11 cellular contexts compared by ENCODE assay signal in genomic region chr16:69182730-69183416, GRCh38. TPM values are rescaled to one million over a fixed set of nuclear protein-coding genes. Genes with fewer than 3 reads are reported as not detected.
DNase-seq lines count a peak whose midpoint lies in the region; TF ChIP-seq lines count a peak whose summit lies in the region.
"Had no signal": no experiment of that assay in that cellular context is flagged by ENCODE, and none has a peak within 500 bp of the region (broad histone marks: within the 10 kb centered on the region; RNA-seq: fewer than 3 reads in every experiment).

No MANE protein-coding gene starts in this region.

- H3K79me2 ChIP-seq in PC-9 (ENCODE audit: low read depth) = no peaks in the 10 kb centered on the region

- no peaks in the 10 kb centered on the region for H4K20me1 ChIP-seq in PC-9 (ENCODE audit: insufficient read depth)

- no peak overlapping the region for H3K4me2 ChIP-seq in PC-9

- 28% methylated on average over 10 of the region's 10 CpGs for WGBS in esophagus muscularis mucosa
- 74% methylated on average over 10 of the region's 10 CpGs for WGBS in thymus

- H3K9me2 ChIP-seq in PC-9 (ENCODE audit: insufficient read depth) = no peaks in the 10 kb centered on the region

- H2AFZ ChIP-seq in PC-9 = no peak overlapping the region

- H3K4me3 ChIP-seq in esophagus muscularis mucosa = no peak overlapping the region
- no peak overlapping the region for H3K4me3 ChIP-seq in thymus (ENCODE audit: low read length)
- no peak overlapping the region for H3K4me3 ChIP-seq in PC-9
- H3K4me3 ChIP-seq: ovary had no signal

- DNase-seq in NCI-H345 (lab: John Stamatoyannopoulos, UW) (peak; percentile 4), NCI-H345 treated with DMSO at 0.1 percent for 48 hours (lab: John Stamatoyannopoulos, UW; ENCODE audit: unreplicated experiment) (no peak), NCI-H510A treated with DMSO at 0.1 percent for 48 hours (lab: John Stamatoyannopoulos, UW) (peak; percentile 26), esophagus muscularis mucosa (ENCODE audit: extremely low spot score) (no peak), PC-9 (no peak), A172 (ENCODE audit: low spot score) (no peak), glomerular visceral epithelial cell (ENCODE audit: extremely low spot score) (no peak)
- DNase-seq: ACHN, NCI-H2029 treated with DMSO at 0.1 percent for 48 hours had no signal

- H3K27me3 ChIP-seq in esophagus muscularis mucosa = no peaks in the 10 kb centered on the region
- no peaks in the 10 kb centered on the region for H3K27me3 ChIP-seq in thymus (ENCODE audit: control insufficient read depth, insufficient read depth)
- no peaks in the 10 kb centered on the region for H3K27me3 ChIP-seq in PC-9 (ENCODE audit: insufficient read depth, low read depth)
- H3K27me3 ChIP-seq: ovary had no signal

- H3K36me3 ChIP-seq in esophagus muscularis mucosa = no peaks in the 10 kb centered on the region
- no peaks in the 10 kb centered on the region for H3K36me3 ChIP-seq in thymus (ENCODE audit: control insufficient read depth, insufficient read depth)
- no peaks in the 10 kb centered on the region for H3K36me3 ChIP-seq in PC-9 (ENCODE audit: low read depth)
- H3K36me3 ChIP-seq: ovary had no signal

- H3K9me3 ChIP-seq in esophagus muscularis mucosa = no peaks in the 10 kb centered on the region
- no peaks in the 10 kb centered on the region for H3K9me3 ChIP-seq in thymus (ENCODE audit: control insufficient read depth)
- no peaks in the 10 kb centered on the region for H3K9me3 ChIP-seq in PC-9 (ENCODE audit: insufficient read depth, low read depth)
- H3K9me3 ChIP-seq: ovary had no signal

- no peak for TF ChIP-seq POLR2A in esophagus muscularis mucosa (IDR thresholded peaks at IDR 0.05; ENCODE audit: low read depth)

- POLR2A ChIA-PET in PC-9 (lab: Charles Lee; ENCODE audit: unreplicated experiment) = no interaction called here

- peaks cover 38% of the 10 kb centered on the region for H3F3A ChIP-seq in PC-9 (ENCODE audit: insufficient read depth, low read depth)

- TF ChIP-seq CTCF in esophagus muscularis mucosa (IDR thresholded peaks at IDR 0.05) (no peak), PC-9 (conservative IDR thresholded peaks at IDR 0.05) (no peak)

- H3K27ac ChIP-seq in esophagus muscularis mucosa (replicated peaks in 1 of 4) (peak overlapping the region in 3 of 4 donors; percentile 44 to 66 (median 51)), thymus (ENCODE audit: low read depth) (peak overlapping the region; percentile 2), PC-9 (no peak overlapping the region)

- TF ChIP-seq EP300 in esophagus muscularis mucosa (IDR thresholded peaks at IDR 0.05) = no peak

- H3K4me1 ChIP-seq in esophagus muscularis mucosa (peaks cover 30 to 60% (median 53%) of the 10 kb centered on the region in 4 donors), thymus (ENCODE audit: control insufficient read depth, insufficient read depth, low read length) (peaks cover 9% of the 10 kb centered on the region), PC-9 (replicated peaks; ENCODE audit: insufficient read depth) (peaks cover 37% of the 10 kb centered on the region)

- CTCF ChIA-PET in PC-9 (lab: Charles Lee) = no interaction called here

- intact Hi-C loops in esophagus muscularis mucosa (cut with DNase I) (no loop called here), PC-9 (cut with micrococcal nuclease; ENCODE audit: unreplicated experiment) (no loop called here)

- BruUV-seq in PC-9 (replicated peaks; lab: Mats Ljungman, UMichigan) = no TSS peak

RNA-seq across cellular contexts. Expression of gene SNTB2, which starts 4.1 kb away (rescaled TPM):
- total RNA-seq in esophagus muscularis mucosa = 10 to 100 TPM; 36.1 to 73.4 (median 54.8) TPM
- polyA plus RNA-seq in thymus = 11.2 TPM
- 30.3 and 33.8 TPM in 2 replicates for total RNA-seq in PC-9 (2021)
- 25.4 and 43.8 TPM in 2 replicates for total RNA-seq in A172 (2014; rRNA removed; shearing (Covaris generic))

RNA-seq across cellular contexts. Expression of gene UTP4, which starts 50.4 kb away (rescaled TPM):
- total RNA-seq in esophagus muscularis mucosa (10 to 100 TPM; 23.3 to 32.6 (median 24.0) TPM), PC-9 (2021) (42.1 and 45.9 TPM in 2 replicates)
- polyA plus RNA-seq in thymus = 19.4 TPM
- total RNA-seq in A172 (2014; rRNA removed; shearing (Covaris generic)) = 28.0 and 30.9 TPM in 2 replicates

RNA-seq across cellular contexts. Expression of gene CHTF8, which starts 50.5 kb away (rescaled TPM):
- total RNA-seq in esophagus muscularis mucosa (10 to 100 TPM; 59.8 to 94.4 (median 69.4) TPM), PC-9 (2021) (126 and 161 TPM in 2 replicates)
- polyA plus RNA-seq in thymus = 64.4 TPM
- 30.5 and 36.0 TPM in 2 replicates for total RNA-seq in A172 (2014; rRNA removed; shearing (Covaris generic))

Comparison
In these comparisons a context has a peak if more than half of its experiments do, and no peak if none do; other contexts are left out.
1. DNase-seq: peak in NCI-H345 (single experiment) and NCI-H510A treated with DMSO at 0.1 percent for 48 hours (single experiment); none in NCI-H345 treated with DMSO at 0.1 percent for 48 hours (single experiment), esophagus muscularis mucosa (single experiment), PC-9 (0 of 2), A172 (single experiment) and glomerular visceral epithelial cell (single experiment).